ENCODE assay signal across 2 cellular contexts in genomic region chr1:67148516-67149178, GRCh38.
TF ChIP-seq lines count a peak whose summit lies in the region.

No MANE protein-coding gene starts in this region.

TF ChIP-seq in HEK293, 187 proteins besides CTCF, POLR2A, EP300 and RAD21:
- TF ChIP-seq ZFHX2 (tag by site-specific recombination; conservative IDR thresholded peaks at IDR 0.05): peak; percentile 62; the same call in 1 of the 2 replicates
- TF ChIP-seq EGR2 (tag by site-specific recombination; IDR thresholded peaks at IDR 0.05; ENCODE audit: low read depth): peak; percentile 28; the same call in 1 of the 2 replicates
- no peak for TF ChIP-seq ZNF792 (tag by site-specific recombination; IDR thresholded peaks at IDR 0.05)

TF ChIP-seq in HepG2, 621 proteins besides CTCF, POLR2A, EP300 and RAD21:
- TF ChIP-seq NFYB (CRISPR knock-in tag; IDR thresholded peaks at IDR 0.05) (peak; percentile 65), USF2 (IDR thresholded peaks at IDR 0.05; ENCODE audit: low read depth, low read length) (peak; percentile 30; the same call in 1 of the 2 replicates), USF2 (CRISPR knock-in tag; IDR thresholded peaks at IDR 0.05; ENCODE audit: borderline replicate concordance) (peak; percentile 49; the same call in 1 of the 2 replicates), ZNF501 (CRISPR knock-in tag; IDR thresholded peaks at IDR 0.05) (0 out of 2 replicates have a peak, but pooled peaks have one; percentile 19), ZNF512B (CRISPR knock-in tag; IDR thresholded peaks at IDR 0.05; ENCODE audit: borderline replicate concordance) (no peak), NFYC (CRISPR knock-in tag; IDR thresholded peaks at IDR 0.05) (peak; percentile 63)
TF ChIP-seq in HepG2: peak in this region for 4.
